ENCODE assay signal across 10 cellular contexts in the genomic region with DNA sequence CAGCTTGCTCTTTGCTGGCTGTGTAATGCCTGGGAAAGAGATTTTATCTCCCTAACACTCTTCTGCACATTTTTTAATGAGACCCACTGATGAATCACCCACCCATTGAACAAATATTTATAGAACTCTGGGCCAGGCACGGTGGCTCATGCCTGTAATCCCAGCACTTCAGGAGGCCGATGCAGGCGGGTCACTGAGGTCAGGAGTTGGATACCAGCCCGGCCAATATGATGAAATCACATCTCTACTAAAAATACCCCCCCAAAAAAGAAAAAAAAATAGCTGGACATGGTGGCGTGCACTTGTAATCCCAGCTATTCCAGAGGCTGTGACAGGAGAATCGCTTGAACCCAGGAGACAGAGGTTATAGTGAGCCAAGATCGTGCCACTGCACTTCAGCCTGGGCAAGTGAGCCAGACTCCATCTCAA.
DNase-seq lines count a peak whose midpoint lies in the region; ATAC-seq and TF ChIP-seq lines count a peak whose summit lies in the region.
"Had no signal": no experiment of that assay in that cellular context is flagged by ENCODE, and none has a peak within 500 bp of the region (broad histone marks: within the 10 kb centered on the region; RNA-seq: fewer than 3 reads in every experiment).

No MANE protein-coding gene starts in this region.

- no peak for ATAC-seq in memory B cell (ENCODE audit: low read depth)
- no peak for ATAC-seq in GM18868 (IDR thresholded peaks at IDR 0.05; ENCODE audit: unreplicated experiment)
- no peak for ATAC-seq in natural killer cell treated with Interleukin-12 subunit alpha and Interleukin-12 subunit beta and Interleukin-15 and Interleukin-18, amount 100 ng/mL, for 72 hours
- no peak for ATAC-seq in HG02763 (IDR thresholded peaks at IDR 0.05; ENCODE audit: unreplicated experiment)

- H3K4me1 ChIP-seq in HAP-1: peaks cover 15% of the 10 kb centered on the region

- in situ Hi-C loops in HAP-1 (cut with MboI; ENCODE audit: low sequenced_read_pairs): no loop called here

- no peaks in the 10 kb centered on the region for H3K36me3 Mint-ChIP-seq in memory B cell
- H3K36me3 Mint-ChIP-seq in natural killer cell treated with Interleukin-12 subunit alpha and Interleukin-12 subunit beta and Interleukin-15 and Interleukin-18, amount 100 ng/mL, for 72 hours: no peaks in the 10 kb centered on the region

- H3K27ac Mint-ChIP-seq in memory B cell: peak overlapping the region; percentile 15
- H3K27ac Mint-ChIP-seq in natural killer cell treated with Interleukin-12 subunit alpha and Interleukin-12 subunit beta and Interleukin-15 and Interleukin-18, amount 100 ng/mL, for 72 hours: no peak overlapping the region

- peaks cover 26% of the 10 kb centered on the region for H3K4me1 Mint-ChIP-seq in memory B cell
- H3K4me1 Mint-ChIP-seq in natural killer cell treated with Interleukin-12 subunit alpha and Interleukin-12 subunit beta and Interleukin-15 and Interleukin-18, amount 100 ng/mL, for 72 hours (ENCODE audit: low read depth in 2 of 2): no peaks in the 10 kb centered on the region

- no peaks in the 10 kb centered on the region for H3K27me3 ChIP-seq in HAP-1 (ENCODE audit: low read depth)

- no peaks in the 10 kb centered on the region for H3K9me3 Mint-ChIP-seq in memory B cell
- H3K9me3 Mint-ChIP-seq in natural killer cell treated with Interleukin-12 subunit alpha and Interleukin-12 subunit beta and Interleukin-15 and Interleukin-18, amount 100 ng/mL, for 72 hours: no peaks in the 10 kb centered on the region

- H3K9me3 ChIP-seq in HAP-1: no peaks in the 10 kb centered on the region

- H3K4me3 ChIP-seq in epithelial cell of esophagus (ENCODE audit: low read length) (no peak overlapping the region), HAP-1 (no peak overlapping the region)

- H3K4me3 Mint-ChIP-seq in memory B cell: no peak overlapping the region
- H3K4me3 Mint-ChIP-seq in natural killer cell treated with Interleukin-12 subunit alpha and Interleukin-12 subunit beta and Interleukin-15 and Interleukin-18, amount 100 ng/mL, for 72 hours: no peak overlapping the region

- TF ChIP-seq CTCF in epithelial cell of esophagus (IDR thresholded peaks at IDR 0.05; ENCODE audit: insufficient read depth, low read depth, low read length, missing control alignments): no peak

- no peaks in the 10 kb centered on the region for H3K36me3 ChIP-seq in HAP-1 (replicated peaks)

- no peaks in the 10 kb centered on the region for H3K27me3 Mint-ChIP-seq in memory B cell
- H3K27me3 Mint-ChIP-seq in natural killer cell treated with Interleukin-12 subunit alpha and Interleukin-12 subunit beta and Interleukin-15 and Interleukin-18, amount 100 ng/mL, for 72 hours: peaks cover 39 to 49% of the 10 kb centered on the region in 2 donors

- peak; percentile 91 for DNase-seq in A172 (ENCODE audit: low spot score)
- peak; percentile 59 for DNase-seq in NCI-H460 (ENCODE audit: extremely low read depth, low read depth)
- peak; percentile 47 for DNase-seq in epithelial cell of esophagus (ENCODE audit: low read depth)
- DNase-seq in memory B cell (ENCODE audit: low spot score in 2 of 2): no peak
- no peak for DNase-seq in natural killer cell treated with Interleukin-12 subunit alpha and Interleukin-12 subunit beta and Interleukin-15 and Interleukin-18, amount 100 ng/mL, for 72 hours (ENCODE audit: low spot score)
- no peak for DNase-seq in HAP-1 (ENCODE audit: low spot score in 2 of 2)
- DNase-seq: 8988T; stimulated activated CD4-positive, alpha-beta T cell treated with anti-CD3 and anti-CD28 coated beads, Interleukin-2, amount 100 ng/mL, for 24 hours had no signal

Comparison
In these comparisons a context has a peak if more than half of its experiments do, and no peak if none do; other contexts are left out.
1. DNase-seq: peak in A172 (single experiment), NCI-H460 (single experiment) and epithelial cell of esophagus (single experiment); none in memory B cell (0 of 2), natural killer cell treated with Interleukin-12 subunit alpha and Interleukin-12 subunit beta and Interleukin-15 and Interleukin-18, amount 100 ng/mL, for 72 hours (single experiment) and HAP-1 (0 of 2).